19 cellular contexts compared by ENCODE assay signal in genomic region chr12:27252934-27253333, GRCh38. TPM values are rescaled to one million over a fixed set of nuclear protein-coding genes. Genes with fewer than 3 reads are reported as not detected.
DNase-seq lines count a peak whose midpoint lies in the region; ATAC-seq, FAIRE-seq and TF ChIP-seq lines count a peak whose summit lies in the region.
"Had no signal": no experiment of that assay in that cellular context is flagged by ENCODE, and none has a peak within 500 bp of the region (broad histone marks: within the 10 kb centered on the region; RNA-seq: fewer than 3 reads in every experiment).

No MANE protein-coding gene starts in this region.

- peaks cover 29% of the 10 kb centered on the region for H3K4me1 Mint-ChIP-seq in activated naive CD4-positive, alpha-beta T cell treated with anti-CD3 and anti-CD28 coated beads for 36 hours (ENCODE audit: low read depth)

- H3K27ac Mint-ChIP-seq in activated naive CD4-positive, alpha-beta T cell treated with anti-CD3 and anti-CD28 coated beads for 36 hours = no peak overlapping the region
- H3K27ac Mint-ChIP-seq: activated CD4-positive, alpha-beta T cell treated with anti-CD3 and anti-CD28 coated beads, Interleukin-2, amount 10 ng/mL, durations not matched to agents 24 days and 14 days; activated naive CD8-positive, alpha-beta T cell treated with anti-CD3 and anti-CD28 coated beads for 36 hours; mesothelial cell of epicardium had no signal

- H3K36me3 ChIP-seq in endocrine pancreas (ENCODE audit: control insufficient read depth, insufficient read depth, low read length) (no peaks in the 10 kb centered on the region), small intestine (ENCODE audit: control insufficient read depth in 2 of 2, insufficient read depth in 2 of 2, low read length in 2 of 2) (no peaks in the 10 kb centered on the region), Peyer's patch (no peaks in the 10 kb centered on the region)
- H3K36me3 ChIP-seq: SJSA1 had no signal

- no peak overlapping the region for H3K4me3 Mint-ChIP-seq in activated naive CD4-positive, alpha-beta T cell treated with anti-CD3 and anti-CD28 coated beads for 36 hours
- H3K4me3 Mint-ChIP-seq: activated CD4-positive, alpha-beta T cell treated with anti-CD3 and anti-CD28 coated beads, Interleukin-2, amount 10 ng/mL, durations not matched to agents 24 days and 14 days; activated naive CD8-positive, alpha-beta T cell treated with anti-CD3 and anti-CD28 coated beads for 36 hours; mesothelial cell of epicardium had no signal

- H3K9me3 ChIP-seq in endocrine pancreas (ENCODE audit: control insufficient read depth, low read length) (no peaks in the 10 kb centered on the region), small intestine (ENCODE audit: control insufficient read depth, low read depth) (no peaks in the 10 kb centered on the region), Peyer's patch (no peaks in the 10 kb centered on the region)
- H3K9me3 ChIP-seq: heart right ventricle, SJSA1 had no signal

- no peaks in the 10 kb centered on the region for H3K27me3 Mint-ChIP-seq in activated naive CD4-positive, alpha-beta T cell treated with anti-CD3 and anti-CD28 coated beads for 36 hours (ENCODE audit: low read depth)
- H3K27me3 Mint-ChIP-seq: activated CD4-positive, alpha-beta T cell treated with anti-CD3 and anti-CD28 coated beads, Interleukin-2, amount 10 ng/mL, durations not matched to agents 24 days and 14 days; activated naive CD8-positive, alpha-beta T cell treated with anti-CD3 and anti-CD28 coated beads for 36 hours had no signal

- H3K27me3 ChIP-seq in endocrine pancreas (ENCODE audit: control insufficient read depth, insufficient read depth, low read length) (no peaks in the 10 kb centered on the region), small intestine (ENCODE audit: control insufficient read depth in 2 of 2, insufficient read depth in 2 of 2, low read length in 2 of 2) (no peaks in the 10 kb centered on the region), Peyer's patch (no peaks in the 10 kb centered on the region)
- H3K27me3 ChIP-seq: heart right ventricle, SJSA1 had no signal

- peak overlapping the region; percentile 27 to 32 for H3K27ac ChIP-seq in small intestine (ENCODE audit: low read depth in 1 of 2, low read length in 1 of 2)
- peak overlapping the region in 1 of 4 donors; percentile 28 for H3K27ac ChIP-seq in Peyer's patch
- H3K27ac ChIP-seq: SJSA1 had no signal

- intact Hi-C loops in activated naive CD4-positive, alpha-beta T cell treated with anti-CD3 and anti-CD28 coated beads for 36 hours (cut with micrococcal nuclease) = no loop called here

- CTCF ChIA-PET in activated naive CD4-positive, alpha-beta T cell treated with anti-CD3 and anti-CD28 coated beads for 36 hours (lab: Charles Lee) = no interaction called here

- H3K36me3 Mint-ChIP-seq in activated naive CD4-positive, alpha-beta T cell treated with anti-CD3 and anti-CD28 coated beads for 36 hours (ENCODE audit: low read depth) = peaks cover 6% of the 10 kb centered on the region

- no peak for TF ChIP-seq POLR2A in Peyer's patch (IDR thresholded peaks at IDR 0.05)

- no peaks in the 10 kb centered on the region for H3K9me3 Mint-ChIP-seq in activated naive CD4-positive, alpha-beta T cell treated with anti-CD3 and anti-CD28 coated beads for 36 hours
- H3K9me3 Mint-ChIP-seq: activated naive CD8-positive, alpha-beta T cell treated with anti-CD3 and anti-CD28 coated beads for 36 hours had no signal

- no peak for TF ChIP-seq CTCF in Peyer's patch (IDR thresholded peaks at IDR 0.05)

- no peak overlapping the region for H3K9ac ChIP-seq in endocrine pancreas (ENCODE audit: control insufficient read depth, insufficient read depth, low read length)

- ATAC-seq in GM18907 (IDR thresholded peaks at IDR 0.05; ENCODE audit: unreplicated experiment) (peak; percentile 60), HG02798 (IDR thresholded peaks at IDR 0.05; ENCODE audit: poor library complexity, unreplicated experiment) (peak; percentile 53)

- peak overlapping the region; percentile 50 for H3K4me3 ChIP-seq in endocrine pancreas (ENCODE audit: control insufficient read depth, insufficient read depth, low read length)
- no peak overlapping the region for H3K4me3 ChIP-seq in small intestine (ENCODE audit: low read depth in 1 of 2, low read length in 2 of 2)
- H3K4me3 ChIP-seq in Peyer's patch = no peak overlapping the region
- H3K4me3 ChIP-seq: heart right ventricle, SJSA1 had no signal

- WGBS in small intestine, 3 donors = 21 to 52% (median 40%) methylated on average over 2 of the region's 2 CpGs

- no peak for FAIRE-seq in small intestine (lab: Jason Lieb, UNC)
- FAIRE-seq: islet of Langerhans had no signal

- DNase-seq in small intestine (peak; percentile 33), NCI-H2029 (lab: John Stamatoyannopoulos, UW) (no peak), Peyer's patch (no peak)
- DNase-seq in activated naive CD4-positive, alpha-beta T cell treated with anti-CD3 and anti-CD28 coated beads for 36 hours = no peak
- DNase-seq: activated CD4-positive, alpha-beta T cell treated with anti-CD3 and anti-CD28 coated beads, Interleukin-2, amount 10 ng/mL, durations not matched to agents 24 days and 14 days; activated naive CD8-positive, alpha-beta T cell treated with anti-CD3 and anti-CD28 coated beads for 36 hours; Calu3; GOT3; heart right ventricle; NCI-H187 treated with DMSO at 0.1 percent for 48 hours; nucleus accumbens; stimulated activated CD4-positive, alpha-beta T cell treated with anti-CD3 and anti-CD28 coated beads, Interleukin-4, amount 100 ng/mL, for 4 hours; T1000 had no signal

- H3K4me1 ChIP-seq in endocrine pancreas (ENCODE audit: control insufficient read depth, insufficient read depth, low read length) (peaks cover 19% of the 10 kb centered on the region), small intestine (ENCODE audit: control insufficient read depth in 2 of 2, insufficient read depth in 1 of 2, low read depth in 1 of 2, low read length in 1 of 2) (peaks cover 0 to 7% of the 10 kb centered on the region in 2 donors), Peyer's patch (peaks cover 0 to 29% (median 0%) of the 10 kb centered on the region in 4 donors)
- H3K4me1 ChIP-seq: SJSA1 had no signal

RNA-seq across cellular contexts. Expression of gene STK38L, which starts 8.8 kb away (rescaled TPM):
- 10 to 100 TPM in 1 of 3 donors, 1 to 10 TPM in 2; 5.8 to 14.9 (median 6.2) TPM for polyA plus RNA-seq in small intestine
- total RNA-seq in activated naive CD4-positive, alpha-beta T cell treated with anti-CD3 and anti-CD28 coated beads for 36 hours = 10 to 100 TPM; 21.3 to 21.4 TPM
- total RNA-seq in Peyer's patch = 10 to 100 TPM; 19.6 to 33.0 (median 22.1) TPM
